1 cellular context compared by ENCODE assay signal in the genomic region with DNA sequence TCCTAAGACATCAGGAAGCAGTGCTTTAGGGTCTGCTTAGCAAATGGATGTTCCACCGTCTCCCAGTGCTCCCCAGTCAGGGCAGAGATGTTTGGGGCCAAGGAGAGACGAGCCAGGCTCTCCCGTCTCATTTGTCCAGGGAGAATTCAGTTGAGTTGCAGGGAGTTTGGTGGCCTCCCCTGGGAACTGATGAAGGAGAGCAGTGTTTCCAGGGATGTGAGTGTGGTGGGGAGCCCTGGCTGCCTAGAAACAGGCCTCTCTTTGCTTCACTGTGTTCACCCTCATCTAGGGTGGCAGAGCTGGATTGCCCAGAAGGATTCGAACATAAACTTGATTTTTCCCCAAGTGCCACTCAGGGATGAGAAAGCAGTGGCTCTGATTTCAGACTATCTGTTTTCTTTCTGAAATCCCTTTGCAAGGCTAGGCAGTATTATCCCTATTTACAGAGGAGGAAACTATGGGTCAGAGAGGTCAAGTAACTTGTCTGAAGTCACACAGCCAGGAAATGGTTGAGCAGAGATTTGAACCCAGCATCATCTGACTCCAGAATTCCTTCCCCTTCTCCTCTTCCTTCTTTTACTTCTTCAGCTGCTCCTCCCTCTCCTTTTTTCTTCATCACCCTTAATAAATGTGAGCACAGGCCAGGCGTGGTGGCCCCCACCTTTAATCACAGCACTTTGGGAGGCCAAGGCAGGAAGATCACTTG.
TF ChIP-seq lines count a peak whose summit lies in the region.

No MANE protein-coding gene starts in this region.

TF ChIP-seq in GM12878, 131 proteins besides CTCF, POLR2A, EP300 and RAD21:
- TF ChIP-seq, protein P1, sequence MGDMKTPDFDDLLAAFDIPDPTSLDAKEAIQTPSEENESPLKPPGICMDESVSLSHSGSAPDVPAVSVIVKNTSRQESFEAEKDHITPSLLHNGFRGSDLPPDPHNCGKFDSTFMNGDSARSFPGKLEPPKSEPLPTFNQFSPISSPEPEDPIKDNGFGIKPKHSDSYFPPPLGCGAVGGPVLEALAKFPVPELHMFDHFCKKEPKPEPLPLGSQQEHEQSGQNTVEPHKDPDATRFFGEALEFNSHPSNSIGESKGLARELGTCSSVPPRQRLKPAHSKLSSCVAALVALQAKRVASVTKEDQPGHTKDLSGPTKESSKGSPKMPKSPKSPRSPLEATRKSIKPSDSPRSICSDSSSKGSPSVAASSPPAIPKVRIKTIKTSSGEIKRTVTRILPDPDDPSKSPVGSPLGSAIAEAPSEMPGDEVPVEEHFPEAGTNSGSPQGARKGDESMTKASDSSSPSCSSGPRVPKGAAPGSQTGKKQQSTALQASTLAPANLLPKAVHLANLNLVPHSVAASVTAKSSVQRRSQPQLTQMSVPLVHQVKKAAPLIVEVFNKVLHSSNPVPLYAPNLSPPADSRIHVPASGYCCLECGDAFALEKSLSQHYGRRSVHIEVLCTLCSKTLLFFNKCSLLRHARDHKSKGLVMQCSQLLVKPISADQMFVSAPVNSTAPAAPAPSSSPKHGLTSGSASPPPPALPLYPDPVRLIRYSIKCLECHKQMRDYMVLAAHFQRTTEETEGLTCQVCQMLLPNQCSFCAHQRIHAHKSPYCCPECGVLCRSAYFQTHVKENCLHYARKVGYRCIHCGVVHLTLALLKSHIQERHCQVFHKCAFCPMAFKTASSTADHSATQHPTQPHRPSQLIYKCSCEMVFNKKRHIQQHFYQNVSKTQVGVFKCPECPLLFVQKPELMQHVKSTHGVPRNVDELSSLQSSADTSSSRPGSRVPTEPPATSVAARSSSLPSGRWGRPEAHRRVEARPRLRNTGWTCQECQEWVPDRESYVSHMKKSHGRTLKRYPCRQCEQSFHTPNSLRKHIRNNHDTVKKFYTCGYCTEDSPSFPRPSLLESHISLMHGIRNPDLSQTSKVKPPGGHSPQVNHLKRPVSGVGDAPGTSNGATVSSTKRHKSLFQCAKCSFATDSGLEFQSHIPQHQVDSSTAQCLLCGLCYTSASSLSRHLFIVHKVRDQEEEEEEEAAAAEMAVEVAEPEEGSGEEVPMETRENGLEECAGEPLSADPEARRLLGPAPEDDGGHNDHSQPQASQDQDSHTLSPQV (IDR thresholded peaks at IDR 0.05) = no peak
- TF ChIP-seq SMAD5 (IDR thresholded peaks at IDR 0.05; ENCODE audit: low read depth) = no peak
- TF ChIP-seq, protein P2, sequence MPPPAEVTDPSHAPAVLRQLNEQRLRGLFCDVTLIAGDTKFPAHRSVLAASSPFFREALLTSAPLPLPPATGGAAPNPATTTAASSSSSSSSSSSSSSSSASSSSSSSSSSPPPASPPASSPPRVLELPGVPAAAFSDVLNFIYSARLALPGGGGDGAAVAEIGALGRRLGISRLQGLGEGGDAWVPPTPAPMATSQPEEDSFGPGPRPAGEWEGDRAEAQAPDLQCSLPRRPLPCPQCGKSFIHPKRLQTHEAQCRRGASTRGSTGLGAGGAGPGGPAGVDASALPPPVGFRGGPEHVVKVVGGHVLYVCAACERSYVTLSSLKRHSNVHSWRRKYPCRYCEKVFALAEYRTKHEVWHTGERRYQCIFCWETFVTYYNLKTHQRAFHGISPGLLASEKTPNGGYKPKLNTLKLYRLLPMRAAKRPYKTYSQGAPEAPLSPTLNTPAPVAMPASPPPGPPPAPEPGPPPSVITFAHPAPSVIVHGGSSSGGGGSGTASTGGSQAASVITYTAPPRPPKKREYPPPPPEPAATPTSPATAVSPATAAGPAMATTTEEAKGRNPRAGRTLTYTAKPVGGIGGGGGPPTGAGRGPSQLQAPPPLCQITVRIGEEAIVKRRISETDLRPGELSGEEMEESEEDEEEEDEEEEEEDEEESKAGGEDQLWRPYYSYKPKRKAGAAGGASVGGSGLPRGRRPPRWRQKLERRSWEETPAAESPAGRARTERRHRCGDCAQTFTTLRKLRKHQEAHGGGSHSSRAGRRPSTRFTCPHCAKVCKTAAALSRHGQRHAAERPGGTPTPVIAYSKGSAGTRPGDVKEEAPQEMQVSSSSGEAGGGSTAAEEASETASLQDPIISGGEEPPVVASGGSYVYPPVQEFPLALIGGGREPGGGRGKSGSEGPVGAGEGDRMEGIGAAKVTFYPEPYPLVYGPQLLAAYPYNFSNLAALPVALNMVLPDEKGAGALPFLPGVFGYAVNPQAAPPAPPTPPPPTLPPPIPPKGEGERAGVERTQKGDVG (CRISPR knock-in tag; IDR thresholded peaks at IDR 0.05) = no peak
- TF ChIP-seq, protein P3, sequence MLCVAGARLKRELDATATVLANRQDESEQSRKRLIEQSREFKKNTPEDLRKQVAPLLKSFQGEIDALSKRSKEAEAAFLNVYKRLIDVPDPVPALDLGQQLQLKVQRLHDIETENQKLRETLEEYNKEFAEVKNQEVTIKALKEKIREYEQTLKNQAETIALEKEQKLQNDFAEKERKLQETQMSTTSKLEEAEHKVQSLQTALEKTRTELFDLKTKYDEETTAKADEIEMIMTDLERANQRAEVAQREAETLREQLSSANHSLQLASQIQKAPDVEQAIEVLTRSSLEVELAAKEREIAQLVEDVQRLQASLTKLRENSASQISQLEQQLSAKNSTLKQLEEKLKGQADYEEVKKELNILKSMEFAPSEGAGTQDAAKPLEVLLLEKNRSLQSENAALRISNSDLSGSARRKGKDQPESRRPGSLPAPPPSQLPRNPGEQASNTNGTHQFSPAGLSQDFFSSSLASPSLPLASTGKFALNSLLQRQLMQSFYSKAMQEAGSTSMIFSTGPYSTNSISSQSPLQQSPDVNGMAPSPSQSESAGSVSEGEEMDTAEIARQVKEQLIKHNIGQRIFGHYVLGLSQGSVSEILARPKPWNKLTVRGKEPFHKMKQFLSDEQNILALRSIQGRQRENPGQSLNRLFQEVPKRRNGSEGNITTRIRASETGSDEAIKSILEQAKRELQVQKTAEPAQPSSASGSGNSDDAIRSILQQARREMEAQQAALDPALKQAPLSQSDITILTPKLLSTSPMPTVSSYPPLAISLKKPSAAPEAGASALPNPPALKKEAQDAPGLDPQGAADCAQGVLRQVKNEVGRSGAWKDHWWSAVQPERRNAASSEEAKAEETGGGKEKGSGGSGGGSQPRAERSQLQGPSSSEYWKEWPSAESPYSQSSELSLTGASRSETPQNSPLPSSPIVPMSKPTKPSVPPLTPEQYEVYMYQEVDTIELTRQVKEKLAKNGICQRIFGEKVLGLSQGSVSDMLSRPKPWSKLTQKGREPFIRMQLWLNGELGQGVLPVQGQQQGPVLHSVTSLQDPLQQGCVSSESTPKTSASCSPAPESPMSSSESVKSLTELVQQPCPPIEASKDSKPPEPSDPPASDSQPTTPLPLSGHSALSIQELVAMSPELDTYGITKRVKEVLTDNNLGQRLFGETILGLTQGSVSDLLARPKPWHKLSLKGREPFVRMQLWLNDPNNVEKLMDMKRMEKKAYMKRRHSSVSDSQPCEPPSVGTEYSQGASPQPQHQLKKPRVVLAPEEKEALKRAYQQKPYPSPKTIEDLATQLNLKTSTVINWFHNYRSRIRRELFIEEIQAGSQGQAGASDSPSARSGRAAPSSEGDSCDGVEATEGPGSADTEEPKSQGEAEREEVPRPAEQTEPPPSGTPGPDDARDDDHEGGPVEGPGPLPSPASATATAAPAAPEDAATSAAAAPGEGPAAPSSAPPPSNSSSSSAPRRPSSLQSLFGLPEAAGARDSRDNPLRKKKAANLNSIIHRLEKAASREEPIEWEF (IDR thresholded peaks at IDR 0.05; ENCODE audit: insufficient replicate concordance, low read depth, low read length) = no peak
